Comparison of ENCODE assay signal across 8 cellular contexts in genomic region chr2:176188969-176189665, GRCh38. TPM values are rescaled to one million over a fixed set of nuclear protein-coding genes. Genes with fewer than 3 reads are reported as not detected.
DNase-seq lines count a peak whose midpoint lies in the region; ATAC-seq and TF ChIP-seq lines count a peak whose summit lies in the region.

No MANE protein-coding gene starts in this region.

- intact Hi-C loops in A673 (cut with micrococcal nuclease; ENCODE audit: unreplicated experiment) (no loop called here), colonic mucosa (cut with DNase I) (no loop called here)

- ATAC-seq in GM21717 (IDR thresholded peaks at IDR 0.05; ENCODE audit: unreplicated experiment) (no peak), GM18517 (IDR thresholded peaks at IDR 0.05; ENCODE audit: unreplicated experiment) (no peak), HG03460 (IDR thresholded peaks at IDR 0.05; ENCODE audit: unreplicated experiment) (no peak), HG03108 (IDR thresholded peaks at IDR 0.05; ENCODE audit: unreplicated experiment) (no peak)

- H3K9ac ChIP-seq in colonic mucosa (ENCODE audit: low read depth in 2 of 2, low read length in 2 of 2), result peak overlapping the region; percentile 51 to 91

- H3K4me3 ChIP-seq in A673 (ENCODE audit: low read depth, low read length, poor library complexity, severe bottlenecking) (peak overlapping the region; percentile 62), colonic mucosa (peak overlapping the region; percentile 76), muscle layer of duodenum (ENCODE audit: low read depth in 1 of 2, low read length in 2 of 2) (peak overlapping the region; percentile 38 to 90)

- CTCF ChIA-PET in A673 (lab: Charles Lee), result no interaction called here

- POLR2A ChIA-PET in A673 (lab: Charles Lee; ENCODE audit: low non-redundant PET), result no interaction called here

- no TSS peak for BruUV-seq in A673 (replicated peaks; lab: Mats Ljungman, UMichigan)

- TF ChIP-seq CTCF in A673 (conservative IDR thresholded peaks at IDR 0.05; ENCODE audit: low read depth, low read length) (no peak), colonic mucosa (IDR thresholded peaks at IDR 0.05) (no peak)

- peaks cover 42% of the 10 kb centered on the region for H3K27me3 ChIP-seq in A673 (replicated peaks; ENCODE audit: insufficient read depth, low read depth, low read length, poor library complexity)
- peaks cover 13% of the 10 kb centered on the region for H3K27me3 ChIP-seq in colonic mucosa
- H3K27me3 ChIP-seq in muscle layer of duodenum (ENCODE audit: low read depth, low read length), result peaks cover 33% of the 10 kb centered on the region

- no peaks in the 10 kb centered on the region for H3K9me3 ChIP-seq in A673 (ENCODE audit: low read depth, low read length, poor library complexity, severe bottlenecking)
- H3K9me3 ChIP-seq in colonic mucosa, result no peaks in the 10 kb centered on the region
- no peaks in the 10 kb centered on the region for H3K9me3 ChIP-seq in muscle layer of duodenum (ENCODE audit: control insufficient read depth in 1 of 2, low read length in 2 of 2)

- DNase-seq in A673 (ENCODE audit: low spot score) (no peak), HK-2 (ENCODE audit: unreplicated experiment) (peak; percentile 17), colonic mucosa (no peak)

- H3K36me3 ChIP-seq in A673 (ENCODE audit: insufficient read depth, low read length, poor library complexity, severe bottlenecking), result no peaks in the 10 kb centered on the region
- no peaks in the 10 kb centered on the region for H3K36me3 ChIP-seq in colonic mucosa
- H3K36me3 ChIP-seq in muscle layer of duodenum (ENCODE audit: control insufficient read depth in 1 of 2, insufficient read depth in 2 of 2, low read length in 2 of 2), result no peaks in the 10 kb centered on the region

- no peak overlapping the region for H3K27ac ChIP-seq in A673 (ENCODE audit: low read depth, low read length, poor library complexity, severe bottlenecking)
- H3K27ac ChIP-seq in colonic mucosa, result peak overlapping the region; percentile 84
- no peak overlapping the region for H3K27ac ChIP-seq in muscle layer of duodenum (ENCODE audit: low read length)

- H3K4me1 ChIP-seq in A673 (ENCODE audit: insufficient read depth, low read length, poor library complexity, severe bottlenecking) (peaks cover 11% of the 10 kb centered on the region), colonic mucosa (peaks cover 5% of the 10 kb centered on the region), muscle layer of duodenum (ENCODE audit: control insufficient read depth in 1 of 2, insufficient read depth in 2 of 2, low read length in 2 of 2) (peaks cover 0 to 23% of the 10 kb centered on the region in 2 donors)

RNA-seq across cellular contexts. Expression of gene HOXD1, which starts 0.6 kb away (rescaled TPM):
- not detected in 2 replicates for total RNA-seq in A673 (2021)
- 1 to 10 TPM; 4.0 to 8.3 TPM for total RNA-seq in colonic mucosa

RNA-seq across cellular contexts. Expression of gene HOXD3, which starts 32.0 kb away (rescaled TPM):
- total RNA-seq in A673 (2021), result 41.3 and 53.0 TPM in 2 replicates
- total RNA-seq in colonic mucosa, result 1 to 10 TPM; 3.2 to 4.6 TPM

RNA-seq across cellular contexts. Expression of gene HOXD4, which starts 37.8 kb away (rescaled TPM):
- 30.8 and 34.3 TPM in 2 replicates for total RNA-seq in A673 (2021)
- 1 to 10 TPM; 1.6 to 3.6 TPM for total RNA-seq in colonic mucosa

RNA-seq across cellular contexts. Expression of gene HOXD8, which starts 59.6 kb away (rescaled TPM):
- total RNA-seq in A673 (2021), result 56.8 and 61.9 TPM in 2 replicates
- total RNA-seq in colonic mucosa, result 1 to 10 TPM; 3.1 to 4.6 TPM
